ENCODE assay signal across 28 cellular contexts in genomic region chr10:101793526-101793925, GRCh38. TPM values are rescaled to one million over a fixed set of nuclear protein-coding genes. Genes with fewer than 3 reads are reported as not detected.
A peak's percentile ranks its signal among the peaks of the same experiment; 100 is the strongest.
DNase-seq lines count a peak whose midpoint lies in the region; ATAC-seq and TF ChIP-seq lines count a peak whose summit lies in the region.
"Had no signal": no experiment of that assay in that cellular context is flagged by ENCODE, and none has a peak within 500 bp of the region (broad histone marks: within the 10 kb centered on the region; RNA-seq: fewer than 3 reads in every experiment).

No MANE protein-coding gene starts in this region.

- peak; percentile 75 for DNase-seq in SK-N-DZ (ENCODE audit: low spot score)
- no peak for DNase-seq in central memory CD8-positive, alpha-beta T cell (ENCODE audit: low spot score in 2 of 2)
- no peak for DNase-seq in glutamatergic neuron
- DNase-seq in MM.1S = no peak
- DNase-seq: 8988T; ACHN; BE2C; C1 segment of cervical spinal cord; CD4-positive, alpha-beta memory T cell; CD4-positive, CD25-positive, alpha-beta regulatory T cell; CD8-positive, alpha-beta memory T cell; COR-L47; DMS 273 treated with DMSO at 0.1 percent for 48 hours; DMS153; DMS53; DMS79; DND-41; EL; GDM1 had no signal

- H3K36me3 Mint-ChIP-seq in central memory CD8-positive, alpha-beta T cell (ENCODE audit: insufficient read depth) = peaks cover 84% of the 10 kb centered on the region
- H3K36me3 Mint-ChIP-seq in glutamatergic neuron (ENCODE audit: unreplicated experiment) = no peaks in the 10 kb centered on the region

- H3K9me3 Mint-ChIP-seq in central memory CD8-positive, alpha-beta T cell = no peaks in the 10 kb centered on the region
- no peaks in the 10 kb centered on the region for H3K9me3 Mint-ChIP-seq in glutamatergic neuron (ENCODE audit: unreplicated experiment)
- H3K9me3 Mint-ChIP-seq: CD14-positive monocyte; CD4-positive, alpha-beta memory T cell; CD4-positive, CD25-positive, alpha-beta regulatory T cell; CD8-positive, alpha-beta memory T cell had no signal

- H3K4me3 ChIP-seq in MM.1S (ENCODE audit: low read length) = no peak overlapping the region
- H3K4me3 ChIP-seq: BLaER1, GM12878 had no signal

- H3K27me3 ChIP-seq in MM.1S (replicated peaks; ENCODE audit: insufficient read depth, low read length) = no peaks in the 10 kb centered on the region
- H3K27me3 ChIP-seq: BE2C, BLaER1 had no signal

- H3K9me3 ChIP-seq in MM.1S (replicated peaks; ENCODE audit: insufficient read depth, low read length) = no peaks in the 10 kb centered on the region
- H3K9me3 ChIP-seq: BE2C, BLaER1 had no signal

- H3K4me1 ChIP-seq in MM.1S (ENCODE audit: low read length) = no peaks in the 10 kb centered on the region
- H3K4me1 ChIP-seq: BE2C, BLaER1 had no signal

- no peak for ATAC-seq in central memory CD8-positive, alpha-beta T cell (replicated peaks; ENCODE audit: extremely low read depth, poor library complexity, severe bottlenecking)
- ATAC-seq in GM21360 (IDR thresholded peaks at IDR 0.05; ENCODE audit: unreplicated experiment) = no peak
- no peak for ATAC-seq in GM19328 (IDR thresholded peaks at IDR 0.05; ENCODE audit: unreplicated experiment)
- ATAC-seq: GM12878 had no signal

- no peak overlapping the region for H3K27ac ChIP-seq in MM.1S (ENCODE audit: low read length)
- H3K27ac ChIP-seq: BLaER1 had no signal

- no peaks in the 10 kb centered on the region for H3K27me3 Mint-ChIP-seq in central memory CD8-positive, alpha-beta T cell
- peaks cover 6% of the 10 kb centered on the region for H3K27me3 Mint-ChIP-seq in glutamatergic neuron (ENCODE audit: unreplicated experiment)
- H3K27me3 Mint-ChIP-seq: CD4-positive, alpha-beta memory T cell; CD4-positive, CD25-positive, alpha-beta regulatory T cell; CD8-positive, alpha-beta memory T cell had no signal

- H3F3A ChIP-seq in MM.1S (ENCODE audit: insufficient read depth, low read length) = peaks cover 6% of the 10 kb centered on the region; the same call in 1 of the 2 replicates

- H3K79me2 ChIP-seq in MM.1S (ENCODE audit: low read length) = peaks cover 55% of the 10 kb centered on the region

- H3K4me3 Mint-ChIP-seq in central memory CD8-positive, alpha-beta T cell = peak overlapping the region; percentile 32
- H3K4me3 Mint-ChIP-seq in glutamatergic neuron (ENCODE audit: unreplicated experiment) = no peak overlapping the region
- H3K4me3 Mint-ChIP-seq: CD14-positive monocyte; CD4-positive, alpha-beta memory T cell; CD8-positive, alpha-beta memory T cell had no signal

- H3K9ac ChIP-seq in MM.1S (ENCODE audit: low read length) = no peak overlapping the region
- H3K9ac ChIP-seq: BLaER1 had no signal

- peaks cover 27% of the 10 kb centered on the region for H3K4me1 Mint-ChIP-seq in central memory CD8-positive, alpha-beta T cell
- H3K4me1 Mint-ChIP-seq in glutamatergic neuron (ENCODE audit: low read depth, unreplicated experiment) = peaks cover 2% of the 10 kb centered on the region
- H3K4me1 Mint-ChIP-seq: CD14-positive monocyte had no signal

- H3K36me3 ChIP-seq in MM.1S (replicated peaks; ENCODE audit: insufficient read depth, low read length) = peaks cover 28% of the 10 kb centered on the region

- no peaks in the 10 kb centered on the region for H3K9me2 ChIP-seq in MM.1S (replicated peaks; ENCODE audit: insufficient read depth, low read length)

- no peak for TF ChIP-seq CTCF in glutamatergic neuron (IDR thresholded peaks at IDR 0.05; ENCODE audit: partially characterized antibody, unreplicated experiment)
- no peak for TF ChIP-seq CTCF in MM.1S (IDR thresholded peaks at IDR 0.05; ENCODE audit: low read length)

- no peak overlapping the region for H3K27ac Mint-ChIP-seq in central memory CD8-positive, alpha-beta T cell (ENCODE audit: low read depth)
- peak overlapping the region; percentile 38 for H3K27ac Mint-ChIP-seq in glutamatergic neuron (ENCODE audit: unreplicated experiment)
- H3K27ac Mint-ChIP-seq: CD14-positive monocyte; CD4-positive, CD25-positive, alpha-beta regulatory T cell had no signal

- H4K20me1 ChIP-seq in MM.1S (ENCODE audit: insufficient read depth, low read length) = peaks cover 3% of the 10 kb centered on the region; the same call in 1 of the 2 replicates

- no peak overlapping the region for H2AFZ ChIP-seq in MM.1S (ENCODE audit: low read length)

- H3K4me2 ChIP-seq in MM.1S (ENCODE audit: low read depth, low read length) = no peak overlapping the region
- H3K4me2 ChIP-seq: BLaER1 had no signal

RNA-seq across cellular contexts. Expression of gene NPM3, which starts 10.3 kb away (rescaled TPM):
- 166 and 203 TPM in 2 replicates for polyA plus RNA-seq in SK-N-DZ (2014; cell fraction: cytosol; rRNA removed)
- 82.0 and 159 TPM in 2 replicates for polyA plus RNA-seq in SK-N-DZ (2014; cell fraction: nucleus; rRNA removed)
- 18.1 TPM for total RNA-seq in glutamatergic neuron (ENCODE audit: unreplicated experiment)

RNA-seq across cellular contexts. Expression of gene FGF8, which starts 17.6 kb away (rescaled TPM):
- polyA plus RNA-seq in SK-N-DZ (2014; cell fraction: cytosol; rRNA removed) = 0.36 TPM in 2 replicates
- polyA plus RNA-seq in SK-N-DZ (2014; cell fraction: nucleus; rRNA removed) = 3.3 TPM in 1 of 2 replicates, not detected in the other
- 1.1 TPM for total RNA-seq in glutamatergic neuron (ENCODE audit: unreplicated experiment)
- total RNA-seq: A673; CD4-positive, alpha-beta memory T cell; CD4-positive, CD25-positive, alpha-beta regulatory T cell; CD8-positive, alpha-beta memory T cell; Daoy; GM12878 had no signal
- polyA plus RNA-seq: AG04450; CD14-positive monocyte; CD4-positive, alpha-beta memory T cell; CD4-positive, CD25-positive, alpha-beta regulatory T cell; CD8-positive, alpha-beta memory T cell had no signal

RNA-seq across cellular contexts. Expression of gene OGA, which starts 24.7 kb away (rescaled TPM):
- polyA plus RNA-seq in SK-N-DZ (2014; cell fraction: cytosol; rRNA removed) = 47.3 and 51.7 TPM in 2 replicates
- 142 and 189 TPM in 2 replicates for polyA plus RNA-seq in SK-N-DZ (2014; cell fraction: nucleus; rRNA removed)
- total RNA-seq in glutamatergic neuron (ENCODE audit: unreplicated experiment) = 277 TPM

RNA-seq across cellular contexts. Expression of gene KCNIP2, which starts 50.1 kb away (rescaled TPM):
- polyA plus RNA-seq in SK-N-DZ (2014; cell fraction: cytosol; rRNA removed) = 1.4 and 2.2 TPM in 2 replicates
- 12.4 TPM in 2 replicates for polyA plus RNA-seq in SK-N-DZ (2014; cell fraction: nucleus; rRNA removed)
- 30.0 TPM for total RNA-seq in glutamatergic neuron (ENCODE audit: unreplicated experiment)
- total RNA-seq: G401 had no signal
- polyA plus RNA-seq: CD8-positive, alpha-beta memory T cell had no signal
